ENCODE assay signal across 15 cellular contexts in the genomic region with DNA sequence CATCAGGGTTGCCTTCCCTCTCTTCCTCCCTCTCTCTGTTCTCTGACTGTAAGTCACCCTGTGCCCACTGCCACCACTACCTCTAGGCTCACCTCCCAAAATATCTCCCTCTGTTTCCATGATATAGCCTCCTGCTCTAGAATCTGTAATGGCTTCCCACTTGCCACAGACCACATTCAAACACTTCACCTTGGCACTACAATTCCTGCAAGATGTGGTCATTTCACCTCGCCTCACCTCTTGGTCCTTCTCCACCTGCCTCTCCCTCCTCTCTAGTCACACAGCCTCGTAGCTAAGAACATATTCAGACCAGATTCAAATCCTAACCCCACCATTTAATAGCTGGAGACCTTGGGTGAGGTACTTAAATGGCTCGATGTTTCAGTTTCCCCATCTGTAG. TPM values are rescaled to one million over a fixed set of nuclear protein-coding genes. Genes with fewer than 3 reads are reported as not detected.
DNase-seq lines count a peak whose midpoint lies in the region; ATAC-seq and TF ChIP-seq lines count a peak whose summit lies in the region.
"Had no signal": no experiment of that assay in that cellular context is flagged by ENCODE, and none has a peak within 500 bp of the region (broad histone marks: within the 10 kb centered on the region; RNA-seq: fewer than 3 reads in every experiment).

No MANE protein-coding gene starts in this region.

- peaks cover 31% of the 10 kb centered on the region for H3K36me3 Mint-ChIP-seq in activated naive CD8-positive, alpha-beta T cell treated with anti-CD3 and anti-CD28 coated beads for 36 hours
- peaks cover 31% of the 10 kb centered on the region for H3K36me3 Mint-ChIP-seq in type B pancreatic cell

- in situ Hi-C loops in G401 (cut with HindIII; ENCODE audit: low sequenced_read_pairs), result no loop called here

- no peak for TF ChIP-seq POLR2A in heart left ventricle (IDR thresholded peaks at IDR 0.05)

- no peak for DNase-seq in heart left ventricle
- DNase-seq in left cardiac atrium, result no peak
- DNase-seq in activated naive CD8-positive, alpha-beta T cell treated with anti-CD3 and anti-CD28 coated beads for 36 hours, result no peak
- no peak for DNase-seq in lower lobe of right lung
- DNase-seq in type B pancreatic cell (ENCODE audit: extremely low spot score, unreplicated experiment), result no peak
- no peak for DNase-seq in NK-92 (lab: John Stamatoyannopoulos, UW; ENCODE audit: unreplicated experiment)
- DNase-seq in G401 (ENCODE audit: low spot score), result no peak
- DNase-seq: activated CD8-positive, alpha-beta memory T cell treated with anti-CD3 and anti-CD28 coated beads, Interleukin-2, amount 50 U/mL, for 4 hours; brain microvascular endothelial cell; mammary epithelial cell; NCI-H526 treated with DMSO at 0.1 percent for 48 hours had no signal

- H3K27me3 Mint-ChIP-seq in activated naive CD8-positive, alpha-beta T cell treated with anti-CD3 and anti-CD28 coated beads for 36 hours, result no peaks in the 10 kb centered on the region
- no peaks in the 10 kb centered on the region for H3K27me3 Mint-ChIP-seq in type B pancreatic cell

- H3K9me3 ChIP-seq in heart left ventricle, result no peaks in the 10 kb centered on the region
- no peaks in the 10 kb centered on the region for H3K9me3 ChIP-seq in lower lobe of right lung

- intact Hi-C loops in heart left ventricle (cut with DNase I), result loop anchor here in 5 of 10 donors (10.0 kb wide), 3 partner anchors 46 to 56 kb away; a partner anchor contains a TSS
- intact Hi-C loops in left cardiac atrium (cut with DNase I), result loop anchor here in 1 of 2 donors (5.0 kb wide), 1 partner anchor 38 kb away; no protein-coding TSS in a partner anchor
- intact Hi-C loops in lower lobe of right lung (cut with DNase I), result no loop called here

- no peak for TF ChIP-seq CTCF in heart left ventricle (IDR thresholded peaks at IDR 0.05)
- no peak for TF ChIP-seq CTCF in lower lobe of right lung (IDR thresholded peaks at IDR 0.05)
- TF ChIP-seq CTCF in type B pancreatic cell (conservative IDR thresholded peaks at IDR 0.05), result no peak

- H3K27ac ChIP-seq in heart left ventricle (peak overlapping the region; percentile 12 to 71 (median 57)), lower lobe of right lung (peak overlapping the region; percentile 61)
- H3K27ac ChIP-seq: brain microvascular endothelial cell, epithelial cell of prostate, hepatocyte, RWPE1 had no signal

- no peak overlapping the region for H3K4me3 Mint-ChIP-seq in activated naive CD8-positive, alpha-beta T cell treated with anti-CD3 and anti-CD28 coated beads for 36 hours
- H3K4me3 Mint-ChIP-seq in type B pancreatic cell, result no peak overlapping the region

- H3K27ac Mint-ChIP-seq in activated naive CD8-positive, alpha-beta T cell treated with anti-CD3 and anti-CD28 coated beads for 36 hours, result peak overlapping the region; percentile 89
- peak overlapping the region; percentile 23 for H3K27ac Mint-ChIP-seq in type B pancreatic cell

- H3K27me3 ChIP-seq in heart left ventricle, result no peaks in the 10 kb centered on the region
- no peaks in the 10 kb centered on the region for H3K27me3 ChIP-seq in lower lobe of right lung (ENCODE audit: low read depth)
- H3K27me3 ChIP-seq: brain microvascular endothelial cell, hepatocyte had no signal

- peaks cover 60% of the 10 kb centered on the region for H3K4me1 Mint-ChIP-seq in activated naive CD8-positive, alpha-beta T cell treated with anti-CD3 and anti-CD28 coated beads for 36 hours
- H3K4me1 Mint-ChIP-seq in type B pancreatic cell (ENCODE audit: unreplicated experiment), result peaks cover 19% of the 10 kb centered on the region

- no peaks in the 10 kb centered on the region for H3K9me3 Mint-ChIP-seq in activated naive CD8-positive, alpha-beta T cell treated with anti-CD3 and anti-CD28 coated beads for 36 hours
- no peaks in the 10 kb centered on the region for H3K9me3 Mint-ChIP-seq in type B pancreatic cell

- H3K4me1 ChIP-seq in heart left ventricle (peaks cover 0 to 58% (median 37%) of the 10 kb centered on the region in 12 donors), lower lobe of right lung (peaks cover 34% of the 10 kb centered on the region)

- peaks cover 0 to 20% (median 10%) of the 10 kb centered on the region in 9 donors for H3K36me3 ChIP-seq in heart left ventricle
- H3K36me3 ChIP-seq in lower lobe of right lung, result peaks cover 26% of the 10 kb centered on the region
- H3K36me3 ChIP-seq: brain microvascular endothelial cell had no signal

- ATAC-seq in heart left ventricle (peak in 1 of 4 donors; percentile 30), left cardiac atrium (no peak), lower lobe of right lung (peak; percentile 85 to 93), HG03175 (IDR thresholded peaks at IDR 0.05; ENCODE audit: unreplicated experiment) (no peak)

- 91 to 93% (median 93%) methylated on average over 3 of the region's 3 CpGs for WGBS in heart left ventricle, 4 donors

- H3K4me3 ChIP-seq in heart left ventricle (no peak overlapping the region), lower lobe of right lung (no peak overlapping the region)
- H3K4me3 ChIP-seq: hepatocyte had no signal

RNA-seq across cellular contexts. Expression of a gene that starts 56.9 kb away (rescaled TPM):
- total RNA-seq in heart left ventricle (10 to 100 TPM; 10.9 to 25.9 (median 14.6) TPM), left cardiac atrium (10 to 100 TPM; 14.3 to 14.9 TPM), lower lobe of right lung (52.6 TPM), type B pancreatic cell (ENCODE audit: low replicate concordance) (59.0 and 161 TPM in 2 replicates)
- 1 to 10 TPM; 3.2 to 6.0 TPM for polyA plus RNA-seq in heart left ventricle
- 10 to 100 TPM; 22.0 to 25.1 TPM for total RNA-seq in activated naive CD8-positive, alpha-beta T cell treated with anti-CD3 and anti-CD28 coated beads for 36 hours
- 3.1 and 6.0 TPM in 2 replicates for total RNA-seq in G401 (2014; rRNA removed; shearing (Covaris generic))

Comparison
In these comparisons a context has a peak if more than half of its experiments do, and no peak if none do; other contexts are left out.
1. ATAC-seq: peak in lower lobe of right lung (2 of 2); none in left cardiac atrium (0 of 2) and HG03175 (single experiment).